In the genomic region with DNA sequence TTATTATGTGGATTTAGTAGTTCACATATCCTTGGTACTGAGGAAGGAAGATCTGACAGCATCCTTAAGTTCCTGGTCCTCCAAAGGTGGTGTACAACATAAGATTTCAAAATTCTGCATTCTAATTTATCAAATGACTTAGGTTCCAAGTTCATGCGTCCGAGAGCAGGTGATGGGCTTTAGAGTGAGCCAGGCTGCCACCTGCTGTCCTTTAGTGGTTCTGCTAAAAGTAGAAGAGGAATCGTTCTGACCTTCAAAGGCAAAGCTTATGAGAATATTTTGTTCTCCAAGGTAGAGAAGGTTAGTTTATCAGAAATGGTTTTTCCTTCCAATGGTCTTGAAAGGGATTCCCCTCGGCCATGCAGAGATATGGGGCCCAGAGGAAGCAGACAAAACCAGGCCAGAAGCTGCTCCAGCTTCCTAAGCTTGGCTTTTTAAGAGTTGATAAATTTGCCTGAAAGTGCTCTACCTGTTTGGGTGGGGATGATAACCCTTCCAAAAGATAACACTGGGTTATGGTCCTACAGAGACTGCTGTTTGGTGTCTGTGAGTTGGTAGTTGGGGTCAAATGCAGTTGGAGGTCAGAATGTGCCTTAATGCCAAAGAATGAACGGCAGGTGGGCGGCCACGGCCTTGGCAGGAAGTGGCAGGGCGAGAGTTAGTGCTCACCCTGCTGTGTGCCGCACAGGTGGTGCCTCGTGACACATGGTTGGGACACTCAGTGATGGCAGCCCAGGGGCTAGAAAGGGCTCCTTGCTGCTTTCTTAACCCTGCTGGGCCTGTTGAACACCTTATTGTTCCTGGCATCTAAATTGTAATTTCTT, we compare ENCODE assay signal across 1 cellular context.
TF ChIP-seq lines count a peak whose summit lies in the region.

No MANE protein-coding gene starts in this region.

TF ChIP-seq in GM23338, 12 proteins besides CTCF, POLR2A, EP300 and RAD21 (continued from another document):
- TF ChIP-seq, protein P1, sequence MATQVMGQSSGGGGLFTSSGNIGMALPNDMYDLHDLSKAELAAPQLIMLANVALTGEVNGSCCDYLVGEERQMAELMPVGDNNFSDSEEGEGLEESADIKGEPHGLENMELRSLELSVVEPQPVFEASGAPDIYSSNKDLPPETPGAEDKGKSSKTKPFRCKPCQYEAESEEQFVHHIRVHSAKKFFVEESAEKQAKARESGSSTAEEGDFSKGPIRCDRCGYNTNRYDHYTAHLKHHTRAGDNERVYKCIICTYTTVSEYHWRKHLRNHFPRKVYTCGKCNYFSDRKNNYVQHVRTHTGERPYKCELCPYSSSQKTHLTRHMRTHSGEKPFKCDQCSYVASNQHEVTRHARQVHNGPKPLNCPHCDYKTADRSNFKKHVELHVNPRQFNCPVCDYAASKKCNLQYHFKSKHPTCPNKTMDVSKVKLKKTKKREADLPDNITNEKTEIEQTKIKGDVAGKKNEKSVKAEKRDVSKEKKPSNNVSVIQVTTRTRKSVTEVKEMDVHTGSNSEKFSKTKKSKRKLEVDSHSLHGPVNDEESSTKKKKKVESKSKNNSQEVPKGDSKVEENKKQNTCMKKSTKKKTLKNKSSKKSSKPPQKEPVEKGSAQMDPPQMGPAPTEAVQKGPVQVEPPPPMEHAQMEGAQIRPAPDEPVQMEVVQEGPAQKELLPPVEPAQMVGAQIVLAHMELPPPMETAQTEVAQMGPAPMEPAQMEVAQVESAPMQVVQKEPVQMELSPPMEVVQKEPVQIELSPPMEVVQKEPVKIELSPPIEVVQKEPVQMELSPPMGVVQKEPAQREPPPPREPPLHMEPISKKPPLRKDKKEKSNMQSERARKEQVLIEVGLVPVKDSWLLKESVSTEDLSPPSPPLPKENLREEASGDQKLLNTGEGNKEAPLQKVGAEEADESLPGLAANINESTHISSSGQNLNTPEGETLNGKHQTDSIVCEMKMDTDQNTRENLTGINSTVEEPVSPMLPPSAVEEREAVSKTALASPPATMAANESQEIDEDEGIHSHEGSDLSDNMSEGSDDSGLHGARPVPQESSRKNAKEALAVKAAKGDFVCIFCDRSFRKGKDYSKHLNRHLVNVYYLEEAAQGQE (IDR thresholded peaks at IDR 0.05; ENCODE audit: unreplicated experiment) = no peak
- TF ChIP-seq, protein P2, sequence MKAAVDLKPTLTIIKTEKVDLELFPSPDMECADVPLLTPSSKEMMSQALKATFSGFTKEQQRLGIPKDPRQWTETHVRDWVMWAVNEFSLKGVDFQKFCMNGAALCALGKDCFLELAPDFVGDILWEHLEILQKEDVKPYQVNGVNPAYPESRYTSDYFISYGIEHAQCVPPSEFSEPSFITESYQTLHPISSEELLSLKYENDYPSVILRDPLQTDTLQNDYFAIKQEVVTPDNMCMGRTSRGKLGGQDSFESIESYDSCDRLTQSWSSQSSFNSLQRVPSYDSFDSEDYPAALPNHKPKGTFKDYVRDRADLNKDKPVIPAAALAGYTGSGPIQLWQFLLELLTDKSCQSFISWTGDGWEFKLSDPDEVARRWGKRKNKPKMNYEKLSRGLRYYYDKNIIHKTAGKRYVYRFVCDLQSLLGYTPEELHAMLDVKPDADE (IDR thresholded peaks at IDR 0.05) = no peak
- TF ChIP-seq ZNF331 (CRISPR knock-in tag; IDR thresholded peaks at IDR 0.05; ENCODE audit: low read depth) (no peak), NANOG (IDR thresholded peaks at IDR 0.05; ENCODE audit: borderline replicate concordance) (no peak)
